In the genomic region with DNA sequence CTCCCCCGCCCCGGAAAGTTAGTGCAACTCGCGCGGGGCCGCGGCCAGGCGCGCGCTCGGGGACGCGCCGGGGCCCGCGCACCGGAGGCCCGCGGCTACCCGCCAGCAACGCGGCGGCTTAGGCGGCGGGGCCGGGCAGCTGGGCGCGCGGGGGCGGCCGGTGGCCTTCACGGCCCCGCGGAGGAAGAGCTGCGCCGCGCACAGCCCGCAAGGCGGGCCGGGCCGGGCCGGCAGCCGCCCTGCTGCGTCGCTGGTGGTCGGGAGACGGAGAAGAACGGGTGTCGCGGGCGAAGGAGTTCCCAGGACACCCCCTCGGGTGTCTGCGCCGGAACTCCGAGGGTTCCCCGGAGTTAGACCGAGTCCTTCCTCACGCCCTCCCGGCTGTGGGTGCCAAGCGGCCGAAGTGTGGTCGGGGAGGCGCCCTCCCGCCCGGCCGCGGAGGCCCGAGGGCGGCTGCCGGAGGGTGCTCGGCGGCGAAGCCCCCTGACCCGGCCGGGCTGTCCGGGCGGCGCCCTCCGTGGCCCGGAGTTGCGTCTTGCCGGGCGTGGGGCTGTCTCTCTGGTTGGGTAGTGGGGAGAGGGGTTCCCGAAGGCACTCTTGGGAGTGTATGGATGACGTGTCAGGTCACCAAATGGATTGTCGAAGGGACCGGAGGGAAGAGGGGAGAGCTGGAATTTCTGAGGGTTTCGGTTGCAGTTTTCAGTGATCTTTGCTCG, we compare ENCODE assay signal across 7 cellular contexts. TPM values are rescaled to one million over a fixed set of nuclear protein-coding genes. Genes with fewer than 3 reads are reported as not detected.
DNase-seq lines count a peak whose midpoint lies in the region; ATAC-seq and TF ChIP-seq lines count a peak whose summit lies in the region.

No MANE protein-coding gene starts in this region.

- H3K36me3 Mint-ChIP-seq in GM23338 (ENCODE audit: low read depth): peaks cover 3% of the 10 kb centered on the region; the same call in 1 of the 3 replicates

- POLR2A ChIA-PET in GM10248 (lab: Yijun Ruan, JAX): no interaction called here

- no peaks in the 10 kb centered on the region for H3K9me2 ChIP-seq in GM23338 (ENCODE audit: insufficient read depth)

- H3K4me2 ChIP-seq in GM23338: peak overlapping the region; percentile 90

- ATAC-seq in GM23338 (peak; percentile 80), sciatic nerve (peak; percentile 85)

- H3K4me1 Mint-ChIP-seq in GM23338: peaks cover 36% of the 10 kb centered on the region

- peak overlapping the region; percentile 63 for H3K4me3 ChIP-seq in GM23338
- peak overlapping the region; percentile 81 for H3K4me3 ChIP-seq in iPS-11a (ENCODE audit: low read depth, low read length)

- no peaks in the 10 kb centered on the region for H4K20me1 ChIP-seq in GM23338 (replicated peaks; ENCODE audit: insufficient read depth)

- H3K4me3 Mint-ChIP-seq in GM23338: peak overlapping the region; percentile 96

- intact Hi-C loops in sciatic nerve (cut with DNase I): no loop called here

- H3K36me3 ChIP-seq in GM23338 (ENCODE audit: insufficient read depth): no peaks in the 10 kb centered on the region

- no peaks in the 10 kb centered on the region for H3F3A ChIP-seq in GM23338 (replicated peaks; ENCODE audit: low read depth)

- H3K4me1 ChIP-seq in GM23338 (ENCODE audit: insufficient read depth): peaks cover 47% of the 10 kb centered on the region

- peaks cover 41% of the 10 kb centered on the region for H3K79me2 ChIP-seq in GM23338 (replicated peaks; ENCODE audit: insufficient read depth)

- peaks cover 6% of the 10 kb centered on the region for H3K27me3 Mint-ChIP-seq in GM23338 (ENCODE audit: insufficient read depth, low read depth, poor library complexity)

- peak overlapping the region; percentile 84; the same call in 1 of the 2 replicates for H2AFZ ChIP-seq in GM23338

- no peaks in the 10 kb centered on the region for H3K27me3 ChIP-seq in GM23338 (ENCODE audit: insufficient read depth)

- peak overlapping the region; percentile 98 for H3K27ac Mint-ChIP-seq in GM23338

- peak overlapping the region; percentile 89 for H3K27ac ChIP-seq in GM23338 (ENCODE audit: low read depth)

- DNase-seq in GM10248 (ENCODE audit: extremely low spot score) (peak; percentile 77), GM23338 (ENCODE audit: low spot score) (peak; percentile 90), LoVo (ENCODE audit: low spot score) (peak; percentile 83), SKM-1 treated with dmso at 0.1 percent for 144 hours (lab: John Stamatoyannopoulos, UW; ENCODE audit: unreplicated experiment) (peak; percentile 36), brain pericyte (ENCODE audit: low read depth, low spot score) (peak; percentile 44), sciatic nerve (ENCODE audit: low spot score) (peak; percentile 71)

- TF ChIP-seq CTCF in GM10248 (IDR thresholded peaks at IDR 0.05; ENCODE audit: control extremely low read depth, extremely low read depth, low read depth, missing control alignments): no peak
- TF ChIP-seq CTCF in GM23338 (conservative IDR thresholded peaks at IDR 0.05; ENCODE audit: low read depth in 2 of 2): no peak

- CTCF ChIA-PET in GM10248 (lab: Yijun Ruan, JAX): interaction anchor here (1.0 to 3.0 kb wide), 9 partner anchors 15 to 170 kb away, joined by 3 to 12 read pairs (median 6); no protein-coding TSS in a partner anchor

- no peaks in the 10 kb centered on the region for H3K9me3 Mint-ChIP-seq in GM23338

TF ChIP-seq in GM23338, 12 proteins besides CTCF, POLR2A, EP300 and RAD21 (continues in another document):
- TF ChIP-seq, protein P1, sequence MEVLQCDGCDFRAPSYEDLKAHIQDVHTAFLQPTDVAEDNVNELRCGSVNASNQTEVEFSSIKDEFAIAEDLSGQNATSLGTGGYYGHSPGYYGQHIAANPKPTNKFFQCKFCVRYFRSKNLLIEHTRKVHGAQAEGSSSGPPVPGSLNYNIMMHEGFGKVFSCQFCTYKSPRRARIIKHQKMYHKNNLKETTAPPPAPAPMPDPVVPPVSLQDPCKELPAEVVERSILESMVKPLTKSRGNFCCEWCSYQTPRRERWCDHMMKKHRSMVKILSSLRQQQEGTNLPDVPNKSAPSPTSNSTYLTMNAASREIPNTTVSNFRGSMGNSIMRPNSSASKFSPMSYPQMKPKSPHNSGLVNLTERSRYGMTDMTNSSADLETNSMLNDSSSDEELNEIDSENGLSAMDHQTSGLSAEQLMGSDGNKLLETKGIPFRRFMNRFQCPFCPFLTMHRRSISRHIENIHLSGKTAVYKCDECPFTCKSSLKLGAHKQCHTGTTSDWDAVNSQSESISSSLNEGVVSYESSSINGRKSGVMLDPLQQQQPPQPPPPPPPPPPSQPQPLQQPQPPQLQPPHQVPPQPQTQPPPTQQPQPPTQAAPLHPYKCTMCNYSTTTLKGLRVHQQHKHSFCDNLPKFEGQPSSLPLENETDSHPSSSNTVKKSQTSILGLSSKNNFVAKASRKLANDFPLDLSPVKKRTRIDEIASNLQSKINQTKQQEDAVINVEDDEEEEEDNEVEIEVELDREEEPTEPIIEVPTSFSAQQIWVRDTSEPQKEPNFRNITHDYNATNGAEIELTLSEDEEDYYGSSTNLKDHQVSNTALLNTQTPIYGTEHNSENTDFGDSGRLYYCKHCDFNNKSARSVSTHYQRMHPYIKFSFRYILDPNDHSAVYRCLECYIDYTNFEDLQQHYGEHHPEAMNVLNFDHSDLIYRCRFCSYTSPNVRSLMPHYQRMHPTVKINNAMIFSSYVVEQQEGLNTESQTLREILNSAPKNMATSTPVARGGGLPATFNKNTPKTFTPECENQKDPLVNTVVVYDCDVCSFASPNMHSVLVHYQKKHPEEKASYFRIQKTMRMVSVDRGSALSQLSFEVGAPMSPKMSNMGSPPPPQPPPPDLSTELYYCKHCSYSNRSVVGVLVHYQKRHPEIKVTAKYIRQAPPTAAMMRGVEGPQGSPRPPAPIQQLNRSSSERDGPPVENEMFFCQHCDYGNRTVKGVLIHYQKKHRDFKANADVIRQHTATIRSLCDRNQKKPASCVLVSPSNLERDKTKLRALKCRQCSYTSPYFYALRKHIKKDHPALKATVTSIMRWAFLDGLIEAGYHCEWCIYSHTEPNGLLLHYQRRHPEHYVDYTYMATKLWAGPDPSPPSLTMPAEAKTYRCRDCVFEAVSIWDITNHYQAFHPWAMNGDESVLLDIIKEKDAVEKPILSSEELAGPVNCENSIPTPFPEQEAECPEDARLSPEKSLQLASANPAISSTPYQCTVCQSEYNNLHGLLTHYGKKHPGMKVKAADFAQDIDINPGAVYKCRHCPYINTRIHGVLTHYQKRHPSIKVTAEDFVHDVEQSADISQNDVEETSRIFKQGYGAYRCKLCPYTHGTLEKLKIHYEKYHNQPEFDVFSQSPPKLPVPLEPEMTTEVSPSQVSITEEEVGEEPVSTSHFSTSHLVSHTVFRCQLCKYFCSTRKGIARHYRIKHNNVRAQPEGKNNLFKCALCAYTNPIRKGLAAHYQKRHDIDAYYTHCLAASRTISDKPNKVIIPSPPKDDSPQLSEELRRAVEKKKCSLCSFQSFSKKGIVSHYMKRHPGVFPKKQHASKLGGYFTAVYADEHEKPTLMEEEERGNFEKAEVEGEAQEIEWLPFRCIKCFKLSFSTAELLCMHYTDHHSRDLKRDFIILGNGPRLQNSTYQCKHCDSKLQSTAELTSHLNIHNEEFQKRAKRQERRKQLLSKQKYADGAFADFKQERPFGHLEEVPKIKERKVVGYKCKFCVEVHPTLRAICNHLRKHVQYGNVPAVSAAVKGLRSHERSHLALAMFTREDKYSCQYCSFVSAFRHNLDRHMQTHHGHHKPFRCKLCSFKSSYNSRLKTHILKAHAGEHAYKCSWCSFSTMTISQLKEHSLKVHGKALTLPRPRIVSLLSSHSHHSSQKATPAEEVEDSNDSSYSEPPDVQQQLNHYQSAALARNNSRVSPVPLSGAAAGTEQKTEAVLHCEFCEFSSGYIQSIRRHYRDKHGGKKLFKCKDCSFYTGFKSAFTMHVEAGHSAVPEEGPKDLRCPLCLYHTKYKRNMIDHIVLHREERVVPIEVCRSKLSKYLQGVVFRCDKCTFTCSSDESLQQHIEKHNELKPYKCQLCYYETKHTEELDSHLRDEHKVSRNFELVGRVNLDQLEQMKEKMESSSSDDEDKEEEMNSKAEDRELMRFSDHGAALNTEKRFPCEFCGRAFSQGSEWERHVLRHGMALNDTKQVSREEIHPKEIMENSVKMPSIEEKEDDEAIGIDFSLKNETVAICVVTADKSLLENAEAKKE (CRISPR knock-in tag; IDR thresholded peaks at IDR 0.05): no peak
- TF ChIP-seq EZH2 (IDR thresholded peaks at IDR 0.05; ENCODE audit: low read depth, unreplicated experiment) (no peak), ZNF114 (CRISPR knock-in tag; IDR thresholded peaks at IDR 0.05) (no peak), EZH2phosphoT487 (IDR thresholded peaks at IDR 0.05; ENCODE audit: unreplicated experiment) (no peak), POLR2AphosphoS5 (IDR thresholded peaks at IDR 0.05; ENCODE audit: low read depth) (peak; percentile 35; the same call in 1 of the 2 replicates), STAT1 (IDR thresholded peaks at IDR 0.05; ENCODE audit: unreplicated experiment) (no peak), JUNB (IDR thresholded peaks at IDR 0.05; ENCODE audit: unreplicated experiment) (no peak)
- TF ChIP-seq, protein P2, sequence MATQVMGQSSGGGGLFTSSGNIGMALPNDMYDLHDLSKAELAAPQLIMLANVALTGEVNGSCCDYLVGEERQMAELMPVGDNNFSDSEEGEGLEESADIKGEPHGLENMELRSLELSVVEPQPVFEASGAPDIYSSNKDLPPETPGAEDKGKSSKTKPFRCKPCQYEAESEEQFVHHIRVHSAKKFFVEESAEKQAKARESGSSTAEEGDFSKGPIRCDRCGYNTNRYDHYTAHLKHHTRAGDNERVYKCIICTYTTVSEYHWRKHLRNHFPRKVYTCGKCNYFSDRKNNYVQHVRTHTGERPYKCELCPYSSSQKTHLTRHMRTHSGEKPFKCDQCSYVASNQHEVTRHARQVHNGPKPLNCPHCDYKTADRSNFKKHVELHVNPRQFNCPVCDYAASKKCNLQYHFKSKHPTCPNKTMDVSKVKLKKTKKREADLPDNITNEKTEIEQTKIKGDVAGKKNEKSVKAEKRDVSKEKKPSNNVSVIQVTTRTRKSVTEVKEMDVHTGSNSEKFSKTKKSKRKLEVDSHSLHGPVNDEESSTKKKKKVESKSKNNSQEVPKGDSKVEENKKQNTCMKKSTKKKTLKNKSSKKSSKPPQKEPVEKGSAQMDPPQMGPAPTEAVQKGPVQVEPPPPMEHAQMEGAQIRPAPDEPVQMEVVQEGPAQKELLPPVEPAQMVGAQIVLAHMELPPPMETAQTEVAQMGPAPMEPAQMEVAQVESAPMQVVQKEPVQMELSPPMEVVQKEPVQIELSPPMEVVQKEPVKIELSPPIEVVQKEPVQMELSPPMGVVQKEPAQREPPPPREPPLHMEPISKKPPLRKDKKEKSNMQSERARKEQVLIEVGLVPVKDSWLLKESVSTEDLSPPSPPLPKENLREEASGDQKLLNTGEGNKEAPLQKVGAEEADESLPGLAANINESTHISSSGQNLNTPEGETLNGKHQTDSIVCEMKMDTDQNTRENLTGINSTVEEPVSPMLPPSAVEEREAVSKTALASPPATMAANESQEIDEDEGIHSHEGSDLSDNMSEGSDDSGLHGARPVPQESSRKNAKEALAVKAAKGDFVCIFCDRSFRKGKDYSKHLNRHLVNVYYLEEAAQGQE (IDR thresholded peaks at IDR 0.05; ENCODE audit: unreplicated experiment): no peak

RNA-seq across cellular contexts. Expression of a gene that starts 0.6 kb away (rescaled TPM):
- 17.0 and 18.3 TPM in 2 replicates for total RNA-seq in GM23338 (2014; rRNA removed; shearing (Covaris generic))
- polyA plus RNA-seq in GM23338 (2016; fragmentation: Nextera tagmentation; extraction: Ambion mirVana): 8.7 and 9.9 TPM in 2 replicates
- 19.7 TPM for total RNA-seq in sciatic nerve

Comparison
In these comparisons a context has a peak if more than half of its experiments do, and no peak if none do; other contexts are left out.
1. Peak in every context shown above with its lines: DNase-seq, ATAC-seq, H3K4me3 ChIP-seq and H3K27ac ChIP-seq.
2. DNase-seq: peak in every context shown above with its lines; median percentile 90 in GM23338; 83 in LoVo; 77 in GM10248; 71 in sciatic nerve; 44 in brain pericyte; 36 in SKM-1 treated with dmso at 0.1 percent for 144 hours.